20 cellular contexts compared by ENCODE assay signal in genomic region chr2:62055724-62056336, GRCh38.
"Had no signal": no experiment of that assay in that cellular context is flagged by ENCODE, and none has a peak within 500 bp of the region (broad histone marks: within the 10 kb centered on the region; RNA-seq: fewer than 3 reads in every experiment).

No MANE protein-coding gene starts in this region.

- H3K9me3 Mint-ChIP-seq: endodermal cell, natural killer cell had no signal

- H3K4me3 Mint-ChIP-seq: activated CD4-positive, alpha-beta memory T cell treated with anti-CD3 and anti-CD28 coated beads for 36 hours; activated CD4-positive, alpha-beta T cell treated with anti-CD3 and anti-CD28 coated beads for 36 hours; activated naive CD8-positive, alpha-beta T cell; activated T-cell treated with anti-CD3 and anti-CD28 coated beads, Interleukin-2, amount 50 U/mL, for 4 hours; endodermal cell; natural killer cell; T-cell had no signal

- H3K4me1 ChIP-seq: parathyroid adenoma had no signal

- H3K36me3 Mint-ChIP-seq: natural killer cell had no signal

- H3K4me3 ChIP-seq: dorsolateral prefrontal cortex, left ventricle myocardium inferior, thyroid gland had no signal

- H3K27me3 Mint-ChIP-seq: activated CD4-positive, alpha-beta memory T cell treated with anti-CD3 and anti-CD28 coated beads for 36 hours; activated CD4-positive, alpha-beta T cell treated with anti-CD3 and anti-CD28 coated beads for 36 hours; activated naive CD8-positive, alpha-beta T cell; T-cell had no signal

- H3K27ac ChIP-seq: dorsolateral prefrontal cortex, left ventricle myocardium inferior, neutrophil, parathyroid adenoma, thyroid gland, WERI-Rb-1 had no signal

- H2AFZ ChIP-seq: parathyroid adenoma had no signal

- H3K27ac Mint-ChIP-seq: activated CD4-positive, alpha-beta memory T cell treated with anti-CD3 and anti-CD28 coated beads for 36 hours; activated CD4-positive, alpha-beta T cell treated with anti-CD3 and anti-CD28 coated beads for 36 hours; activated naive CD8-positive, alpha-beta T cell; endodermal cell; natural killer cell; T-cell had no signal

- DNase-seq: activated CD4-positive, alpha-beta memory T cell treated with anti-CD3 and anti-CD28 coated beads for 36 hours; activated CD4-positive, alpha-beta T cell treated with anti-CD3 and anti-CD28 coated beads for 36 hours; activated gamma-delta T cell treated with Interleukin-2 at 50 U/mL for 16 hours; activated T-cell treated with anti-CD3 and anti-CD28 coated beads, Interleukin-2, amount 50 U/mL, for 4 hours; amygdala; dorsolateral prefrontal cortex; endodermal cell; hippocampal formation; kidney; left ventricle myocardium inferior; mesendoderm; natural killer cell; stimulated activated CD4-positive, alpha-beta T cell treated with anti-CD3 and anti-CD28 coated beads, Interleukin-12 subunit alpha, Interleukin-12 subunit beta, amount 100 ng/mL, for 4 hours; stimulated activated CD4-positive, alpha-beta T cell treated with anti-CD3 and anti-CD28 coated beads, Interleukin-2, amount 100 ng/mL, for 24 hours; T-cell; thyroid gland; WERI-Rb-1 had no signal

- H3K9ac ChIP-seq: parathyroid adenoma had no signal

- ATAC-seq: activated CD4-positive, alpha-beta T cell treated with anti-CD3 and anti-CD28 coated beads for 36 hours; activated T-cell treated with anti-CD3 and anti-CD28 coated beads, Interleukin-2, amount 50 U/mL, for 4 hours; natural killer cell; T-cell had no signal

- H3K36me3 ChIP-seq: left ventricle myocardium inferior, neutrophil, thyroid gland, WERI-Rb-1 had no signal

- H3K27me3 ChIP-seq: dorsolateral prefrontal cortex, neutrophil, thyroid gland had no signal

- H3K79me2 ChIP-seq: parathyroid adenoma had no signal
